9 cellular contexts compared by ENCODE assay signal in genomic region chr19:3275583-3276340, GRCh38. TPM values are rescaled to one million over a fixed set of nuclear protein-coding genes. Genes with fewer than 3 reads are reported as not detected.
A peak's percentile ranks its signal among the peaks of the same experiment; 100 is the strongest.
DNase-seq lines count a peak whose midpoint lies in the region; ATAC-seq and TF ChIP-seq lines count a peak whose summit lies in the region.
"Had no signal": no experiment of that assay in that cellular context is flagged by ENCODE, and none has a peak within 500 bp of the region (broad histone marks: within the 10 kb centered on the region; RNA-seq: fewer than 3 reads in every experiment).

No MANE protein-coding gene starts in this region.

- H3F3A ChIP-seq in Loucy (ENCODE audit: low read depth), result no peaks in the 10 kb centered on the region

- DNase-seq in GF-D8 (lab: John Stamatoyannopoulos, UW), result peak; percentile 15
- peak; percentile 58 for DNase-seq in SK-N-DZ (ENCODE audit: low spot score)
- peak; percentile 86 to 93 (median 91) for DNase-seq in activated naive CD4-positive, alpha-beta T cell (lab: John Stamatoyannopoulos, UW)
- DNase-seq in germinal center (ENCODE audit: low spot score), result peak; percentile 97
- peak in 1 of 2 donors; percentile 47 for DNase-seq in trophoblast cell
- DNase-seq in ureter (ENCODE audit: low spot score), result peak; percentile 79

- no peaks in the 10 kb centered on the region for H3K9me2 ChIP-seq in Loucy (replicated peaks; ENCODE audit: low read depth, low read length)

- H3K9me3 ChIP-seq in Loucy (ENCODE audit: insufficient read depth, low read depth, low read length) (no peaks in the 10 kb centered on the region), trophoblast cell (ENCODE audit: insufficient read depth, low read depth, low read length) (peaks cover 7% of the 10 kb centered on the region)

- no peaks in the 10 kb centered on the region for H3K27me3 ChIP-seq in Loucy (ENCODE audit: insufficient read depth, low read length, poor library complexity, severe bottlenecking)
- peaks cover 3% of the 10 kb centered on the region for H3K27me3 ChIP-seq in trophoblast cell (ENCODE audit: insufficient read depth, low read length)

- H3K4ac ChIP-seq in trophoblast cell (ENCODE audit: low read depth, low read length), result no peak overlapping the region

- H3K36me3 ChIP-seq in Loucy (ENCODE audit: insufficient read depth, low read length) (no peaks in the 10 kb centered on the region), trophoblast cell (ENCODE audit: control insufficient read depth in 1 of 2, insufficient read depth in 2 of 2, low read length in 2 of 2) (no peaks in the 10 kb centered on the region)

- H3K4me3 ChIP-seq in Loucy (ENCODE audit: low read length, poor library complexity, severe bottlenecking) (peak overlapping the region; percentile 80), trophoblast cell (ENCODE audit: low read depth, low read length) (no peak overlapping the region)

- H3K4me1 ChIP-seq in Loucy (ENCODE audit: insufficient read depth, low read length, poor library complexity, severe bottlenecking), result peaks cover 13% of the 10 kb centered on the region
- peaks cover 2 to 4% of the 10 kb centered on the region in 2 experiments for H3K4me1 ChIP-seq in trophoblast cell (ENCODE audit: control insufficient read depth in 1 of 2, insufficient read depth in 2 of 2, low read length in 2 of 2)

- no peak overlapping the region for H3K27ac ChIP-seq in trophoblast cell (ENCODE audit: low read depth, low read length)

- H3K23ac ChIP-seq in trophoblast cell (ENCODE audit: low read length), result no peak overlapping the region

- no peak overlapping the region for H3K14ac ChIP-seq in trophoblast cell (ENCODE audit: low read length)

- peak overlapping the region; percentile 66 for H3K9ac ChIP-seq in Loucy (ENCODE audit: low read depth, low read length, poor library complexity, severe bottlenecking)
- H3K9ac ChIP-seq in trophoblast cell (ENCODE audit: low read length), result no peak overlapping the region

- H4K20me1 ChIP-seq in Loucy (ENCODE audit: insufficient read depth, low read length, poor library complexity, severe bottlenecking), result no peaks in the 10 kb centered on the region

- no peak overlapping the region for H4K91ac ChIP-seq in trophoblast cell (ENCODE audit: low read depth, low read length)

- no peak overlapping the region for H4K12ac ChIP-seq in trophoblast cell (ENCODE audit: low read depth, low read length)

- H2BK5ac ChIP-seq in trophoblast cell (ENCODE audit: low read depth, low read length, poor library complexity), result no peak overlapping the region

- H2BK120ac ChIP-seq in trophoblast cell (ENCODE audit: insufficient read depth, low read length, poor library complexity), result no peak overlapping the region

- WGBS in trophoblast cell (ENCODE audit: extremely low coverage, insufficient coverage, insufficient read length), result no CpG with 5 or more reads among the region's 45 CpGs

- no peaks in the 10 kb centered on the region for H3K79me1 ChIP-seq in trophoblast cell (ENCODE audit: low read length)

- H4K8ac ChIP-seq in trophoblast cell (ENCODE audit: low read depth, low read length), result no peak overlapping the region

- H2AFZ ChIP-seq in Loucy (ENCODE audit: low read length) (peak overlapping the region; percentile 99), trophoblast cell (ENCODE audit: insufficient read depth, low read length, poor library complexity) (no peak overlapping the region)

- peak; percentile 41 for TF ChIP-seq CTCF in Loucy (conservative IDR thresholded peaks at IDR 0.05; ENCODE audit: low read length)

- no peak overlapping the region for H2BK12ac ChIP-seq in trophoblast cell (ENCODE audit: low read length)

- H3K79me2 ChIP-seq in Loucy (ENCODE audit: insufficient read depth, low read length), result no peaks in the 10 kb centered on the region
- no peaks in the 10 kb centered on the region for H3K79me2 ChIP-seq in trophoblast cell (ENCODE audit: control insufficient read depth, insufficient read depth, low read length, poor library complexity)

- H2AK5ac ChIP-seq in trophoblast cell (ENCODE audit: low read length), result no peak overlapping the region

- no peak overlapping the region for H3K18ac ChIP-seq in trophoblast cell (ENCODE audit: low read length)

- ATAC-seq in HG02938 (IDR thresholded peaks at IDR 0.05; ENCODE audit: unreplicated experiment), result no peak

- H3K4me2 ChIP-seq in Loucy (ENCODE audit: low read depth, low read length, poor library complexity, severe bottlenecking) (peak overlapping the region; percentile 88), trophoblast cell (ENCODE audit: low read length) (peak overlapping the region; percentile 59)

RNA-seq across cellular contexts. Expression of gene CELF5, which starts 51.3 kb away (rescaled TPM):
- 0.37 and 2.6 TPM in 2 replicates for polyA plus RNA-seq in SK-N-DZ (2014; cell fraction: cytosol; rRNA removed)
- 2.1 and 2.8 TPM in 2 replicates for polyA plus RNA-seq in SK-N-DZ (2014; cell fraction: nucleus; rRNA removed)
- polyA plus RNA-seq in trophoblast cell (2013), result 0.16 and 0.22 TPM in 2 replicates
- 0.62 TPM for total RNA-seq in ureter
- total RNA-seq: skeletal muscle tissue had no signal
